8 cellular contexts compared by ENCODE assay signal in the genomic region with DNA sequence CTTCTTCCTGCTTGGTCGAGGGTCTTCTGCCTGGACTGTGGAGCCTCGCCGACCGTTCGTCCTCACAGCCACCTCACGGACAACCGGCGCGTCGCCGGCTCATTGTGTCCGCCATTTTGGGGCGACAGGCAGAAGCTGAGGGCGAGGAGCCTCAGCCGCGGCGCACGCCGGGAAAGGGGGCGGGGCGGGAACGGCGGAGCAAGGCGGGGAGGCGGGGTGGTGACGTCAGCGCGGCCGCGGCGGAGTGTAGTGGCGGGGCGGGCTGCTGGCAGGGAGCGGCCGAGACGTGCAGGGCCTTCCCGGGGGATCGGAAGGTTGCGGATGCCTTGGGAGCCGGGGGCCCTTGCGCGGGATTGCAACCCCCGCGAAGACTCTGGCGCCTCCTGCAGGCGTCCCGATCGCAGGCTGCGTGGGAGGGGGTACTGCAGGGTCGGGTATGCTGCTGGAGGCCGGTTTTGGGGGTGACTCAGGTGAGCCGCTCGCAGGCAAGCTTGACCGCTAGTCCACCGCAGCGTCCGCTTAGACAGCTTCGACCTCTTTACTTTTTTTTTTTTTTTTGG. TPM values are rescaled to one million over a fixed set of nuclear protein-coding genes. Genes with fewer than 3 reads are reported as not detected.
DNase-seq lines count a peak whose midpoint lies in the region; ATAC-seq and TF ChIP-seq lines count a peak whose summit lies in the region.

A gene with protein sequence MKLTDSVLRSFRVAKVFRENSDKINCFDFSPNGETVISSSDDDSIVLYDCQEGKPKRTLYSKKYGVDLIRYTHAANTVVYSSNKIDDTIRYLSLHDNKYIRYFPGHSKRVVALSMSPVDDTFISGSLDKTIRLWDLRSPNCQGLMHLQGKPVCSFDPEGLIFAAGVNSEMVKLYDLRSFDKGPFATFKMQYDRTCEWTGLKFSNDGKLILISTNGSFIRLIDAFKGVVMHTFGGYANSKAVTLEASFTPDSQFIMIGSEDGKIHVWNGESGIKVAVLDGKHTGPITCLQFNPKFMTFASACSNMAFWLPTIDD (minus strand): TSS at position 140 of the 560 bp plus-strand sequence. CDS start 288 bp downstream, outside the sequence.

- ATAC-seq in GM21526 (IDR thresholded peaks at IDR 0.05; ENCODE audit: low FRiP score, unreplicated experiment): peak; percentile 60

- H3K36me3 ChIP-seq in OCI-LY7 (ENCODE audit: insufficient read depth, low read length): peaks cover 34% of the 10 kb centered on the region

- intact Hi-C loops in OCI-LY7 (cut with micrococcal nuclease; ENCODE audit: unreplicated experiment): loop anchor here (1.0 kb wide), 2 partner anchors 39 to 53 kb away; a partner anchor contains a TSS

- peaks cover 29% of the 10 kb centered on the region for H3K4me1 ChIP-seq in OCI-LY7 (ENCODE audit: insufficient read depth, low read length, poor library complexity, severe bottlenecking)

- H3K79me2 ChIP-seq in OCI-LY7 (ENCODE audit: insufficient read depth, low read depth, low read length): peaks cover 46% of the 10 kb centered on the region

- no TSS peak for BruUV-seq in OCI-LY7 (replicated peaks; lab: Mats Ljungman, UMichigan)

- H2AFZ ChIP-seq in OCI-LY7 (ENCODE audit: low read length): peak within 1 kb of the TSS; percentile 23; the same call in 1 of the 2 replicates

- peak within 1 kb of the TSS; percentile 94 for H3K4me2 ChIP-seq in OCI-LY7 (ENCODE audit: low read length)

- peaks cover 4% of the 10 kb centered on the region; the same call in 1 of the 2 replicates for H3K9me3 ChIP-seq in OCI-LY7 (ENCODE audit: low read length)

- H3K27ac ChIP-seq in OCI-LY7 (ENCODE audit: low read depth, low read length, poor library complexity, severe bottlenecking): peak within 1 kb of the TSS; percentile 67

- H4K20me1 ChIP-seq in OCI-LY7 (ENCODE audit: insufficient read depth, low read length): peaks cover 25% of the 10 kb centered on the region

- TF ChIP-seq CTCF in OCI-LY7 (conservative IDR thresholded peaks at IDR 0.05; ENCODE audit: low read length): peak; percentile 60
- peak; percentile 40 for TF ChIP-seq CTCF in epithelial cell of esophagus (IDR thresholded peaks at IDR 0.05; ENCODE audit: insufficient read depth, low read depth, low read length, missing control alignments)

- CTCF ChIA-PET in OCI-LY7 (lab: Charles Lee; ENCODE audit: unreplicated experiment): interaction anchor here (0.5 to 1.2 kb wide), 3 partner anchors 10 to 58 kb away, joined by 3 to 4 read pairs (median 3); a partner anchor contains a TSS

- H3K4me3 ChIP-seq in OCI-LY7 (ENCODE audit: low read depth, low read length, poor library complexity, severe bottlenecking): peak within 1 kb of the TSS; percentile 70
- peak within 1 kb of the TSS; percentile 96 for H3K4me3 ChIP-seq in epithelial cell of esophagus (ENCODE audit: low read length)

- peak; percentile 81 for DNase-seq in DMS114 treated with DMSO at 0.1 percent for 48 hours (lab: John Stamatoyannopoulos, UW; ENCODE audit: unreplicated experiment)
- DNase-seq in HuH-7.5 (ENCODE audit: low spot score): peak; percentile 76
- peak; percentile 94 for DNase-seq in OCI-LY7 (ENCODE audit: low spot score)
- peak; percentile 97 for DNase-seq in activated T-cell treated with anti-CD3 and anti-CD28 coated beads for 24 hours (ENCODE audit: low read depth)
- peak; percentile 96 for DNase-seq in epithelial cell of esophagus (ENCODE audit: low read depth)
- peak; percentile 97 for DNase-seq in mucosa of gallbladder (ENCODE audit: low spot score)
- DNase-seq in stimulated activated CD8-positive, alpha-beta memory T cell treated with anti-CD3 and anti-CD28 coated beads, Interleukin-4, amount 100 ng/mL, for 4 hours (ENCODE audit: low read depth in 2 of 2, low spot score in 1 of 2): peak; percentile 95

- H3K9me2 ChIP-seq in OCI-LY7 (ENCODE audit: insufficient read depth, low read length): no peaks in the 10 kb centered on the region

- POLR2A ChIA-PET in OCI-LY7 (lab: Charles Lee): interaction anchor here (1.0 to 2.0 kb wide), 7 partner anchors 9 to 171 kb away, joined by 3 to 13 read pairs (median 4); a partner anchor contains a TSS

RNA-seq across cellular contexts. Expression of the gene that starts here (rescaled TPM):
- total RNA-seq in OCI-LY7 (2014; rRNA removed; shearing (Covaris generic)): 27.8 and 38.5 TPM in 2 replicates
- total RNA-seq in OCI-LY7 (2022): 66.2 and 67.9 TPM in 2 replicates
- 71.0 TPM for total RNA-seq in mucosa of gallbladder

Comparison
In these comparisons a context has a peak if more than half of its experiments do, and no peak if none do; other contexts are left out.
1. Peak in every context shown above with its lines: DNase-seq, ATAC-seq, H3K4me3 ChIP-seq and H3K27ac ChIP-seq.